2 cellular contexts compared by ENCODE assay signal in genomic region chr19:52034051-52034728, GRCh38.
TF ChIP-seq lines count a peak whose summit lies in the region.

No MANE protein-coding gene starts in this region.

TF ChIP-seq in GM23338, 12 proteins besides CTCF, POLR2A, EP300 and RAD21:
- TF ChIP-seq EZH2 (IDR thresholded peaks at IDR 0.05; ENCODE audit: low read depth, unreplicated experiment) (no peak), STAT1 (IDR thresholded peaks at IDR 0.05; ENCODE audit: unreplicated experiment) (no peak), EZH2phosphoT487 (IDR thresholded peaks at IDR 0.05; ENCODE audit: unreplicated experiment) (no peak), ETS1 (IDR thresholded peaks at IDR 0.05) (no peak), POLR2AphosphoS5 (IDR thresholded peaks at IDR 0.05; ENCODE audit: low read depth) (no peak), CREB1 (CRISPR knock-in tag; IDR thresholded peaks at IDR 0.05; ENCODE audit: low read depth) (no peak), ZNF331 (CRISPR knock-in tag; IDR thresholded peaks at IDR 0.05; ENCODE audit: low read depth) (no peak), NANOG (IDR thresholded peaks at IDR 0.05; ENCODE audit: borderline replicate concordance) (no peak), ZNF114 (CRISPR knock-in tag; IDR thresholded peaks at IDR 0.05) (no peak), JUNB (IDR thresholded peaks at IDR 0.05; ENCODE audit: unreplicated experiment) (no peak)
- TF ChIP-seq, protein P1, sequence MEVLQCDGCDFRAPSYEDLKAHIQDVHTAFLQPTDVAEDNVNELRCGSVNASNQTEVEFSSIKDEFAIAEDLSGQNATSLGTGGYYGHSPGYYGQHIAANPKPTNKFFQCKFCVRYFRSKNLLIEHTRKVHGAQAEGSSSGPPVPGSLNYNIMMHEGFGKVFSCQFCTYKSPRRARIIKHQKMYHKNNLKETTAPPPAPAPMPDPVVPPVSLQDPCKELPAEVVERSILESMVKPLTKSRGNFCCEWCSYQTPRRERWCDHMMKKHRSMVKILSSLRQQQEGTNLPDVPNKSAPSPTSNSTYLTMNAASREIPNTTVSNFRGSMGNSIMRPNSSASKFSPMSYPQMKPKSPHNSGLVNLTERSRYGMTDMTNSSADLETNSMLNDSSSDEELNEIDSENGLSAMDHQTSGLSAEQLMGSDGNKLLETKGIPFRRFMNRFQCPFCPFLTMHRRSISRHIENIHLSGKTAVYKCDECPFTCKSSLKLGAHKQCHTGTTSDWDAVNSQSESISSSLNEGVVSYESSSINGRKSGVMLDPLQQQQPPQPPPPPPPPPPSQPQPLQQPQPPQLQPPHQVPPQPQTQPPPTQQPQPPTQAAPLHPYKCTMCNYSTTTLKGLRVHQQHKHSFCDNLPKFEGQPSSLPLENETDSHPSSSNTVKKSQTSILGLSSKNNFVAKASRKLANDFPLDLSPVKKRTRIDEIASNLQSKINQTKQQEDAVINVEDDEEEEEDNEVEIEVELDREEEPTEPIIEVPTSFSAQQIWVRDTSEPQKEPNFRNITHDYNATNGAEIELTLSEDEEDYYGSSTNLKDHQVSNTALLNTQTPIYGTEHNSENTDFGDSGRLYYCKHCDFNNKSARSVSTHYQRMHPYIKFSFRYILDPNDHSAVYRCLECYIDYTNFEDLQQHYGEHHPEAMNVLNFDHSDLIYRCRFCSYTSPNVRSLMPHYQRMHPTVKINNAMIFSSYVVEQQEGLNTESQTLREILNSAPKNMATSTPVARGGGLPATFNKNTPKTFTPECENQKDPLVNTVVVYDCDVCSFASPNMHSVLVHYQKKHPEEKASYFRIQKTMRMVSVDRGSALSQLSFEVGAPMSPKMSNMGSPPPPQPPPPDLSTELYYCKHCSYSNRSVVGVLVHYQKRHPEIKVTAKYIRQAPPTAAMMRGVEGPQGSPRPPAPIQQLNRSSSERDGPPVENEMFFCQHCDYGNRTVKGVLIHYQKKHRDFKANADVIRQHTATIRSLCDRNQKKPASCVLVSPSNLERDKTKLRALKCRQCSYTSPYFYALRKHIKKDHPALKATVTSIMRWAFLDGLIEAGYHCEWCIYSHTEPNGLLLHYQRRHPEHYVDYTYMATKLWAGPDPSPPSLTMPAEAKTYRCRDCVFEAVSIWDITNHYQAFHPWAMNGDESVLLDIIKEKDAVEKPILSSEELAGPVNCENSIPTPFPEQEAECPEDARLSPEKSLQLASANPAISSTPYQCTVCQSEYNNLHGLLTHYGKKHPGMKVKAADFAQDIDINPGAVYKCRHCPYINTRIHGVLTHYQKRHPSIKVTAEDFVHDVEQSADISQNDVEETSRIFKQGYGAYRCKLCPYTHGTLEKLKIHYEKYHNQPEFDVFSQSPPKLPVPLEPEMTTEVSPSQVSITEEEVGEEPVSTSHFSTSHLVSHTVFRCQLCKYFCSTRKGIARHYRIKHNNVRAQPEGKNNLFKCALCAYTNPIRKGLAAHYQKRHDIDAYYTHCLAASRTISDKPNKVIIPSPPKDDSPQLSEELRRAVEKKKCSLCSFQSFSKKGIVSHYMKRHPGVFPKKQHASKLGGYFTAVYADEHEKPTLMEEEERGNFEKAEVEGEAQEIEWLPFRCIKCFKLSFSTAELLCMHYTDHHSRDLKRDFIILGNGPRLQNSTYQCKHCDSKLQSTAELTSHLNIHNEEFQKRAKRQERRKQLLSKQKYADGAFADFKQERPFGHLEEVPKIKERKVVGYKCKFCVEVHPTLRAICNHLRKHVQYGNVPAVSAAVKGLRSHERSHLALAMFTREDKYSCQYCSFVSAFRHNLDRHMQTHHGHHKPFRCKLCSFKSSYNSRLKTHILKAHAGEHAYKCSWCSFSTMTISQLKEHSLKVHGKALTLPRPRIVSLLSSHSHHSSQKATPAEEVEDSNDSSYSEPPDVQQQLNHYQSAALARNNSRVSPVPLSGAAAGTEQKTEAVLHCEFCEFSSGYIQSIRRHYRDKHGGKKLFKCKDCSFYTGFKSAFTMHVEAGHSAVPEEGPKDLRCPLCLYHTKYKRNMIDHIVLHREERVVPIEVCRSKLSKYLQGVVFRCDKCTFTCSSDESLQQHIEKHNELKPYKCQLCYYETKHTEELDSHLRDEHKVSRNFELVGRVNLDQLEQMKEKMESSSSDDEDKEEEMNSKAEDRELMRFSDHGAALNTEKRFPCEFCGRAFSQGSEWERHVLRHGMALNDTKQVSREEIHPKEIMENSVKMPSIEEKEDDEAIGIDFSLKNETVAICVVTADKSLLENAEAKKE (CRISPR knock-in tag; IDR thresholded peaks at IDR 0.05): no peak
- TF ChIP-seq, protein P2, sequence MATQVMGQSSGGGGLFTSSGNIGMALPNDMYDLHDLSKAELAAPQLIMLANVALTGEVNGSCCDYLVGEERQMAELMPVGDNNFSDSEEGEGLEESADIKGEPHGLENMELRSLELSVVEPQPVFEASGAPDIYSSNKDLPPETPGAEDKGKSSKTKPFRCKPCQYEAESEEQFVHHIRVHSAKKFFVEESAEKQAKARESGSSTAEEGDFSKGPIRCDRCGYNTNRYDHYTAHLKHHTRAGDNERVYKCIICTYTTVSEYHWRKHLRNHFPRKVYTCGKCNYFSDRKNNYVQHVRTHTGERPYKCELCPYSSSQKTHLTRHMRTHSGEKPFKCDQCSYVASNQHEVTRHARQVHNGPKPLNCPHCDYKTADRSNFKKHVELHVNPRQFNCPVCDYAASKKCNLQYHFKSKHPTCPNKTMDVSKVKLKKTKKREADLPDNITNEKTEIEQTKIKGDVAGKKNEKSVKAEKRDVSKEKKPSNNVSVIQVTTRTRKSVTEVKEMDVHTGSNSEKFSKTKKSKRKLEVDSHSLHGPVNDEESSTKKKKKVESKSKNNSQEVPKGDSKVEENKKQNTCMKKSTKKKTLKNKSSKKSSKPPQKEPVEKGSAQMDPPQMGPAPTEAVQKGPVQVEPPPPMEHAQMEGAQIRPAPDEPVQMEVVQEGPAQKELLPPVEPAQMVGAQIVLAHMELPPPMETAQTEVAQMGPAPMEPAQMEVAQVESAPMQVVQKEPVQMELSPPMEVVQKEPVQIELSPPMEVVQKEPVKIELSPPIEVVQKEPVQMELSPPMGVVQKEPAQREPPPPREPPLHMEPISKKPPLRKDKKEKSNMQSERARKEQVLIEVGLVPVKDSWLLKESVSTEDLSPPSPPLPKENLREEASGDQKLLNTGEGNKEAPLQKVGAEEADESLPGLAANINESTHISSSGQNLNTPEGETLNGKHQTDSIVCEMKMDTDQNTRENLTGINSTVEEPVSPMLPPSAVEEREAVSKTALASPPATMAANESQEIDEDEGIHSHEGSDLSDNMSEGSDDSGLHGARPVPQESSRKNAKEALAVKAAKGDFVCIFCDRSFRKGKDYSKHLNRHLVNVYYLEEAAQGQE (IDR thresholded peaks at IDR 0.05; ENCODE audit: unreplicated experiment): no peak

TF ChIP-seq in K562, 482 proteins besides CTCF, POLR2A, EP300 and RAD21 (continues in another document):
- 0 out of 2 replicates have a peak, but pooled peaks have one; percentile 54 for TF ChIP-seq CBX5 (IDR thresholded peaks at IDR 0.05; ENCODE audit: borderline replicate concordance, low read depth)
- TF ChIP-seq, protein P3, sequence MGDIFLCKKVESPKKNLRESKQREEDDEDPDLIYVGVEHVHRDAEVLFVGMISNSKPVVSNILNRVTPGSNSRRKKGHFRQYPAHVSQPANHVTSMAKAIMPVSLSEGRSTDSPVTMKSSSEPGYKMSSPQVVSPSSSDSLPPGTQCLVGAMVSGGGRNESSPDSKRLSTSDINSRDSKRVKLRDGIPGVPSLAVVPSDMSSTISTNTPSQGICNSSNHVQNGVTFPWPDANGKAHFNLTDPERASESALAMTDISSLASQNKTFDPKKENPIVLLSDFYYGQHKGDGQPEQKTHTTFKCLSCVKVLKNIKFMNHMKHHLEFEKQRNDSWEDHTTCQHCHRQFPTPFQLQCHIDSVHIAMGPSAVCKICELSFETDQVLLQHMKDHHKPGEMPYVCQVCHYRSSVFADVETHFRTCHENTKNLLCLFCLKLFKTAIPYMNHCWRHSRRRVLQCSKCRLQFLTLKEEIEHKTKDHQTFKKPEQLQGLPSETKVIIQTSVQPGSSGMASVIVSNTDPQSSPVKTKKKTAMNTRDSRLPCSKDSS (IDR thresholded peaks at IDR 0.05; ENCODE audit: low read depth, partially characterized antibody): peak; percentile 82
- 0 out of 2 replicates have a peak, but pooled peaks have one; percentile 9 for TF ChIP-seq CEBPB (tag; IDR thresholded peaks at IDR 0.05)
- TF ChIP-seq NR3C1 (CRISPR knock-in tag; IDR thresholded peaks at IDR 0.05): no peak
- no peak for TF ChIP-seq DIDO1 (tag; IDR thresholded peaks at IDR 0.05; ENCODE audit: low read depth)
- peak; percentile 31; the same call in 1 of the 2 replicates for TF ChIP-seq ATF3 (IDR thresholded peaks at IDR 0.05)
- no peak for TF ChIP-seq ATF3 (CRISPR knock-in tag; conservative IDR thresholded peaks at IDR 0.05)
- TF ChIP-seq ETV1 (tag; conservative IDR thresholded peaks at IDR 0.05; ENCODE audit: low read depth): no peak
- no peak for TF ChIP-seq FOXP4 (CRISPR knock-in tag; IDR thresholded peaks at IDR 0.05; ENCODE audit: borderline replicate concordance)
- peak in 1 of 2 experiments; percentile 72; a peak in 2 of 3 replicates for TF ChIP-seq CBX3 (IDR thresholded peaks at IDR 0.05; ENCODE audit: borderline replicate concordance in 1 of 2, low read length in 2 of 2)
- TF ChIP-seq ZNF75A (CRISPR knock-in tag; IDR thresholded peaks at IDR 0.05): peak; percentile 97
- TF ChIP-seq, protein P4, sequence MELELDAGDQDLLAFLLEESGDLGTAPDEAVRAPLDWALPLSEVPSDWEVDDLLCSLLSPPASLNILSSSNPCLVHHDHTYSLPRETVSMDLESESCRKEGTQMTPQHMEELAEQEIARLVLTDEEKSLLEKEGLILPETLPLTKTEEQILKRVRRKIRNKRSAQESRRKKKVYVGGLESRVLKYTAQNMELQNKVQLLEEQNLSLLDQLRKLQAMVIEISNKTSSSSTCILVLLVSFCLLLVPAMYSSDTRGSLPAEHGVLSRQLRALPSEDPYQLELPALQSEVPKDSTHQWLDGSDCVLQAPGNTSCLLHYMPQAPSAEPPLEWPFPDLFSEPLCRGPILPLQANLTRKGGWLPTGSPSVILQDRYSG (tag; conservative IDR thresholded peaks at IDR 0.05; ENCODE audit: low read depth): no peak
- TF ChIP-seq ZNF274 (IDR thresholded peaks at IDR 0.05; ENCODE audit: borderline replicate concordance, low read depth, low read length): peak; percentile 69; the same call in 1 of the 2 replicates
- no peak for TF ChIP-seq PYGO2 (tag; IDR thresholded peaks at IDR 0.05)
- TF ChIP-seq CBX1 (IDR thresholded peaks at IDR 0.05; ENCODE audit: low read depth): peak; percentile 77; the same call in 1 of the 2 replicates
- TF ChIP-seq, protein P5, sequence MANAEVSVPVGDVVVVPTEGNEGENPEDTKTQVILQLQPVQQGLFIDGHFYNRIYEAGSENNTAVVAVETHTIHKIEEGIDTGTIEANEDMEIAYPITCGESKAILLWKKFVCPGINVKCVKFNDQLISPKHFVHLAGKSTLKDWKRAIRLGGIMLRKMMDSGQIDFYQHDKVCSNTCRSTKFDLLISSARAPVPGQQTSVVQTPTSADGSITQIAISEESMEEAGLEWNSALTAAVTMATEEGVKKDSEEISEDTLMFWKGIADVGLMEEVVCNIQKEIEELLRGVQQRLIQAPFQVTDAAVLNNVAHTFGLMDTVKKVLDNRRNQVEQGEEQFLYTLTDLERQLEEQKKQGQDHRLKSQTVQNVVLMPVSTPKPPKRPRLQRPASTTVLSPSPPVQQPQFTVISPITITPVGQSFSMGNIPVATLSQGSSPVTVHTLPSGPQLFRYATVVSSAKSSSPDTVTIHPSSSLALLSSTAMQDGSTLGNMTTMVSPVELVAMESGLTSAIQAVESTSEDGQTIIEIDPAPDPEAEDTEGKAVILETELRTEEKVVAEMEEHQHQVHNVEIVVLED (CRISPR knock-in tag; IDR thresholded peaks at IDR 0.05): no peak
- no peak for TF ChIP-seq ZSCAN32 (CRISPR knock-in tag; IDR thresholded peaks at IDR 0.05)
- 0 out of 2 replicates have a peak, but pooled peaks have one; percentile 23 for TF ChIP-seq XRCC3 (IDR thresholded peaks at IDR 0.05)
- peak; percentile 50 for TF ChIP-seq RBM25 (IDR thresholded peaks at IDR 0.05; ENCODE audit: low read depth, low read length, severe bottlenecking)
- TF ChIP-seq SIX5 (IDR thresholded peaks at IDR 0.05; ENCODE audit: borderline replicate concordance in 1 of 2, insufficient read depth in 1 of 2, low read depth in 1 of 2, low read length in 2 of 2): no peak
